13 cellular contexts compared by ENCODE assay signal in the genomic region with DNA sequence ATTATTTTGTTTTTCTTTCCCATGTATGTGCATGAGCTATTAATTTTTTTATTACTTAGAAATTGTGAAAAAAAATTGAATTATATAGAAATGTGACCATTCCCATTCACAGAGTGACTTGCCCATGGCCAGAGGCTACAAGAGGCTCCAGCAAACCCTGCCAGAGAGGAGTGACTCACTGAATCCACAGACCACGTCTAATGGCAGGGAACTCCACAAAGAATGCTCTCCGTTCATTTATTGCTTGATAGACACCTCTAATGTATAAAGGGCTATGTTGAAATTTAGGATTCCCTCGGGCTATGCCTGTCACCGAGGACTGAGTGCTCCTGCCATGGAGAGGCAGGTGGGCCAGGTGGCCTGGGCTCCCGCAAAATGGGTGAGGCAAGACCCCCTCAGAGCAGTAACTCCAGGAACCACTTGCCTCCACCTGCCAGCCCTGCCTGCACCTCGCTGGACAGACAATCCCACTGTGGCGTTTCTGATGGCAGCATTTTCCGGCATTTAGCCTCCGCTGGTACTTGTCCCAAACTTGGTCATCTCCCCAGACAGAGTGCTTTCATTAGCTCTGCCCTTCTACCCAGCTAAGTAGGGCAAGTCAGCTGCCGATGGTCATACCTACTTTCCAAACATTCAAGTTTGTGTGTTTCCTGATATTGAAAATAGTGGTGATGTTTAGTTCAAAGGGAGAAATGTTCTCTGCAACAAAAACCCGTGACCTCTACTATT.
DNase-seq lines count a peak whose midpoint lies in the region; ATAC-seq, FAIRE-seq and TF ChIP-seq lines count a peak whose summit lies in the region.
"Had no signal": no experiment of that assay in that cellular context is flagged by ENCODE, and none has a peak within 500 bp of the region (broad histone marks: within the 10 kb centered on the region; RNA-seq: fewer than 3 reads in every experiment).

No MANE protein-coding gene starts in this region.

- H3K27ac ChIP-seq in GM12878 (ENCODE audit: control insufficient read depth, insufficient read depth), result no peak overlapping the region
- no peak overlapping the region for H3K27ac ChIP-seq in mesenchymal stem cell (ENCODE audit: low read length, poor library complexity, severe bottlenecking)
- H3K27ac ChIP-seq in tibial artery, result no peak overlapping the region

- no peak for ATAC-seq in GM12878
- no peak for ATAC-seq in omental fat pad (ENCODE audit: low FRiP score)
- no peak for ATAC-seq in effector memory CD8-positive, alpha-beta T cell (replicated peaks)
- ATAC-seq: activated T-cell treated with anti-CD3 and anti-CD28 coated beads, Interleukin-2, amount 50 U/mL, for 72 hours had no signal

- no peak overlapping the region for H3K4me3 Mint-ChIP-seq in effector memory CD8-positive, alpha-beta T cell
- H3K4me3 Mint-ChIP-seq: activated T-cell treated with anti-CD3 and anti-CD28 coated beads, Interleukin-2, amount 50 U/mL, for 72 hours; neural crest cell had no signal

- H2BK5ac ChIP-seq in mesenchymal stem cell (ENCODE audit: low read depth, low read length, poor library complexity, severe bottlenecking), result no peak overlapping the region

- TF ChIP-seq EP300 in GM12878 (IDR thresholded peaks at IDR 0.05; ENCODE audit: borderline replicate concordance in 1 of 2, control insufficient read depth in 1 of 2, low read depth in 2 of 2, low read length in 2 of 2), result no peak

- no peak for TF ChIP-seq CTCF in NB4 (IDR thresholded peaks at IDR 0.05; ENCODE audit: low read depth, low read length)
- TF ChIP-seq CTCF in GM12878 (IDR thresholded peaks at IDR 0.05 in 2 of 3, conservative IDR thresholded peaks at IDR 0.05 in 1 of 3; ENCODE audit: control insufficient read depth in 2 of 3, extremely low read depth in 1 of 3, insufficient read depth in 1 of 3, low read depth in 3 of 3, low read length in 3 of 3), result no peak
- TF ChIP-seq CTCF in omental fat pad (IDR thresholded peaks at IDR 0.05), result no peak
- no peak for TF ChIP-seq CTCF in tibial artery (IDR thresholded peaks at IDR 0.05)

- no peak overlapping the region for H2AK5ac ChIP-seq in mesenchymal stem cell (ENCODE audit: low read length, severe bottlenecking)

- CTCF ChIA-PET in GM12878 (lab: Yijun Ruan, JAX), result interaction anchor here (0.5 to 4.7 kb wide), 9 partner anchors 8 to 208 kb away, joined by 3 to 25 read pairs (median 4); no protein-coding TSS in a partner anchor

- H3K36me3 ChIP-seq in GM12878 (ENCODE audit: control insufficient read depth in 2 of 2, insufficient read depth in 2 of 2, low read length in 1 of 2) (peaks cover 0 to 2% of the 10 kb centered on the region in 2 experiments; a peak in 2 of 4 replicates), mesenchymal stem cell (ENCODE audit: control insufficient read depth in 1 of 2, insufficient read depth in 2 of 2, low read depth in 1 of 2, low read length in 2 of 2) (peaks cover 0 to 8% of the 10 kb centered on the region in 2 experiments), tibial artery (peaks cover 0 to 2% (median 0%) of the 10 kb centered on the region in 3 donors)

- H4K91ac ChIP-seq in mesenchymal stem cell (ENCODE audit: low read length), result no peak overlapping the region

- no peak overlapping the region for H2AFZ ChIP-seq in GM12878 (ENCODE audit: control insufficient read depth, low read depth, low read length)
- no peak overlapping the region for H2AFZ ChIP-seq in mesenchymal stem cell (ENCODE audit: low read depth, low read length)

- H3K4me2 ChIP-seq in GM12878 (ENCODE audit: control insufficient read depth, insufficient read depth), result peak overlapping the region; percentile 47; the same call in 1 of the 2 replicates
- H3K4me2 ChIP-seq in mesenchymal stem cell (ENCODE audit: low read length, poor library complexity, severe bottlenecking), result no peak overlapping the region

- BruUV-seq in GM12878 (replicated peaks; lab: Mats Ljungman, UMichigan), result no TSS peak

- no peak overlapping the region for H2BK12ac ChIP-seq in mesenchymal stem cell (ENCODE audit: low read length in 2 of 2)

- RAD21 ChIA-PET in GM12878 (lab: Charles Lee; ENCODE audit: unreplicated experiment), result interaction anchor here (1.3 to 7.6 kb wide), 9 partner anchors 8 to 84 kb away, joined by 4 to 111 read pairs (median 6); no protein-coding TSS in a partner anchor

- H3K27ac Mint-ChIP-seq in effector memory CD8-positive, alpha-beta T cell, result no peak overlapping the region
- H3K27ac Mint-ChIP-seq: activated T-cell treated with anti-CD3 and anti-CD28 coated beads, Interleukin-2, amount 50 U/mL, for 72 hours had no signal

- H3K4ac ChIP-seq in mesenchymal stem cell (ENCODE audit: low read depth in 1 of 2, low read length in 2 of 2), result no peak overlapping the region

- FAIRE-seq in GM12878 (lab: Jason Lieb, UNC), result no peak

- in situ Hi-C loops in GM12878 (cut with MboI), result no loop called here

- no peak overlapping the region for H2BK120ac ChIP-seq in mesenchymal stem cell (ENCODE audit: low read depth, low read length)

- peak; percentile 44 for DNase-seq in DMS79 (lab: John Stamatoyannopoulos, UW)
- DNase-seq in NB4 (ENCODE audit: low read depth), result peak; percentile 50
- no peak for DNase-seq in GM12878 (ENCODE audit: low read depth, low spot score)
- DNase-seq in mesenchymal stem cell, result peak; percentile 33
- DNase-seq in omental fat pad (ENCODE audit: low spot score), result no peak
- no peak for DNase-seq in effector memory CD8-positive, alpha-beta T cell
- no peak for DNase-seq in tibial artery
- no peak for DNase-seq in T-helper 9 cell
- DNase-seq: activated T-cell treated with anti-CD3 and anti-CD28 coated beads, Interleukin-2, amount 50 U/mL, for 72 hours; DND-41; NCI-H446 treated with DMSO at 0.1 percent for 48 hours had no signal

- peaks cover 27% of the 10 kb centered on the region for H3K4me1 ChIP-seq in GM12878 (ENCODE audit: control insufficient read depth, insufficient read depth, low read length)
- H3K4me1 ChIP-seq in mesenchymal stem cell (ENCODE audit: control insufficient read depth, insufficient read depth, low read depth, low read length), result peaks cover 3% of the 10 kb centered on the region
- no peaks in the 10 kb centered on the region for H3K4me1 ChIP-seq in tibial artery

- H4K20me1 ChIP-seq in GM12878 (ENCODE audit: control insufficient read depth, insufficient read depth), result no peaks in the 10 kb centered on the region

- TF ChIP-seq POLR2A in NB4 (IDR thresholded peaks at IDR 0.05; ENCODE audit: extremely low read depth, insufficient read length), result no peak
- no peak for TF ChIP-seq POLR2A in GM12878 (IDR thresholded peaks at IDR 0.05; ENCODE audit: low read depth, low read length)

- H3K9me3 Mint-ChIP-seq in effector memory CD8-positive, alpha-beta T cell, result no peaks in the 10 kb centered on the region

- no peaks in the 10 kb centered on the region for H3K27me3 ChIP-seq in GM12878 (replicated peaks in 1 of 2; ENCODE audit: control insufficient read depth in 2 of 2, insufficient read depth in 2 of 2, low read length in 1 of 2)
- H3K27me3 ChIP-seq in mesenchymal stem cell (ENCODE audit: control insufficient read depth in 1 of 2, insufficient read depth in 1 of 2, low read length in 2 of 2), result no peaks in the 10 kb centered on the region
- no peaks in the 10 kb centered on the region for H3K27me3 ChIP-seq in tibial artery
- H3K27me3 ChIP-seq: tibial nerve had no signal

- H3K4me3 ChIP-seq in NB4 (ENCODE audit: low read depth, low read length), result no peak overlapping the region
- no peak overlapping the region for H3K4me3 ChIP-seq in GM12878
- H3K4me3 ChIP-seq in mesenchymal stem cell (ENCODE audit: insufficient read depth in 1 of 2, low read depth in 1 of 2, low read length in 2 of 2), result peak overlapping the region in 1 of 2 experiments; percentile 42
- H3K4me3 ChIP-seq in tibial artery, result no peak overlapping the region
- H3K4me3 ChIP-seq: tibial nerve had no signal

- POLR2A ChIA-PET in GM12878 (lab: Charles Lee), result interaction anchor here (1.0 to 5.7 kb wide), 7 partner anchors 8 to 38 kb away, joined by 4 to 77 read pairs (median 12); no protein-coding TSS in a partner anchor

- no peaks in the 10 kb centered on the region for H3K36me3 Mint-ChIP-seq in effector memory CD8-positive, alpha-beta T cell (ENCODE audit: insufficient read depth)

- H3K18ac ChIP-seq in mesenchymal stem cell (ENCODE audit: low read depth in 1 of 2, low read length in 2 of 2), result no peak overlapping the region

- H3K4me1 Mint-ChIP-seq in effector memory CD8-positive, alpha-beta T cell (ENCODE audit: low read depth in 2 of 2), result peaks cover 8 to 9% of the 10 kb centered on the region in 2 donors

- WGBS in GM12878 (ENCODE audit: insufficient coverage, insufficient replicate concordance, low lambda C conversion rate, missing lambda C conversion rate), result 84% methylated on average over 11 of the region's 11 CpGs
- WGBS in mesenchymal stem cell, result 93% methylated on average over 10 of the region's 11 CpGs

- no peak overlapping the region for H3K9ac ChIP-seq in GM12878 (ENCODE audit: control insufficient read depth, insufficient read depth, low read length)
- no peak overlapping the region for H3K9ac ChIP-seq in mesenchymal stem cell (ENCODE audit: low read length)

- H3K79me1 ChIP-seq in mesenchymal stem cell (replicated peaks; ENCODE audit: low read length, poor library complexity, severe bottlenecking), result peaks cover 3% of the 10 kb centered on the region

- no peaks in the 10 kb centered on the region for H3K79me2 ChIP-seq in GM12878 (ENCODE audit: control insufficient read depth, insufficient read depth, low read length)

- peaks cover 4% of the 10 kb centered on the region; the same call in 2 of the 3 replicates for H3K9me3 ChIP-seq in GM12878 (replicated peaks; ENCODE audit: control insufficient read depth, insufficient read depth, low read length)
- H3K9me3 ChIP-seq in mesenchymal stem cell (ENCODE audit: control insufficient read depth, low read length), result no peaks in the 10 kb centered on the region
- H3K9me3 ChIP-seq in tibial artery, result no peaks in the 10 kb centered on the region
- H3K9me3 ChIP-seq: tibial nerve had no signal

- TF ChIP-seq RAD21 in GM12878 (IDR thresholded peaks at IDR 0.05; ENCODE audit: insufficient read depth, low read depth, low read length), result no peak

- SMC1A ChIA-PET in GM12878 (lab: Charles Lee; ENCODE audit: uncharacterized antibody, unreplicated experiment), result interaction anchor here (0.9 to 12.5 kb wide), 15 partner anchors 8 to 112 kb away, joined by 3 to 246 read pairs (median 4); no protein-coding TSS in a partner anchor

- no peak overlapping the region for H3K23ac ChIP-seq in mesenchymal stem cell (ENCODE audit: low read length in 2 of 2)

- no peak overlapping the region for H2BK15ac ChIP-seq in mesenchymal stem cell (ENCODE audit: low read depth, poor library complexity, severe bottlenecking)

- no peaks in the 10 kb centered on the region for H3K27me3 Mint-ChIP-seq in effector memory CD8-positive, alpha-beta T cell

- intact Hi-C loops in GM12878 (cut with micrococcal nuclease; ENCODE audit: unreplicated experiment) (no loop called here), tibial artery (cut with DNase I; ENCODE audit: low total_unique reads) (no loop called here)

- H4K8ac ChIP-seq in mesenchymal stem cell (ENCODE audit: low read length), result no peak overlapping the region

- no peak overlapping the region for H3K14ac ChIP-seq in mesenchymal stem cell (ENCODE audit: low read length in 2 of 2)

TF ChIP-seq in GM12878, 131 proteins besides CTCF, POLR2A, EP300 and RAD21 (continues in another document):
- no peak for TF ChIP-seq WRNIP1 (IDR thresholded peaks at IDR 0.05; ENCODE audit: borderline replicate concordance, low read depth, low read length)

Comparison
In these comparisons a context has a peak if more than half of its experiments do, and no peak if none do; other contexts are left out.
1. DNase-seq: peak in DMS79 (single experiment), NB4 (single experiment) and mesenchymal stem cell (single experiment); none in GM12878 (single experiment), omental fat pad (single experiment), effector memory CD8-positive, alpha-beta T cell (0 of 3), tibial artery (0 of 2) and T-helper 9 cell (single experiment).